Comparison of ENCODE assay signal across 8 cellular contexts in genomic region chr14:64880382-64881121, GRCh38. TPM values are rescaled to one million over a fixed set of nuclear protein-coding genes. Genes with fewer than 3 reads are reported as not detected.
DNase-seq lines count a peak whose midpoint lies in the region; ATAC-seq lines count a peak whose summit lies in the region.

No MANE protein-coding gene starts in this region.

- DNase-seq in GM23248: peak; percentile 6
- DNase-seq in NCI-H510A (lab: John Stamatoyannopoulos, UW): peak; percentile 65
- peak; percentile 84 for DNase-seq in activated CD8-positive, alpha-beta memory T cell treated with anti-CD3 and anti-CD28 coated beads for 24 hours
- DNase-seq in myocyte (ENCODE audit: low read depth): peak; percentile 3
- peak; percentile 14 to 27 for DNase-seq in stimulated activated CD8-positive, alpha-beta memory T cell treated with anti-CD3 and anti-CD28 coated beads, Interleukin-7, amount 100 ng/mL, for 48 hours (ENCODE audit: extremely low read depth in 1 of 2, low read depth in 1 of 2)

- WGBS in GM23248 (ENCODE audit: low coverage in 1 of 2, low lambda C conversion rate in 2 of 2, missing lambda C conversion rate in 2 of 2), 2 experiments: 8 to 17% methylated on average over 26 to 42 of the region's 42 CpGs

- H3K9ac ChIP-seq in BLaER1: peak overlapping the region; percentile 57; the same call in 1 of the 2 replicates
- H3K9ac ChIP-seq in GM23248: no peak overlapping the region
- peak overlapping the region; percentile 42 for H3K9ac ChIP-seq in endocrine pancreas (ENCODE audit: control insufficient read depth, insufficient read depth, low read length)

- H3K4me3 ChIP-seq in BLaER1 (peak overlapping the region; percentile 75), GM23248 (peak overlapping the region; percentile 33), endocrine pancreas (ENCODE audit: control insufficient read depth, insufficient read depth, low read length) (peak overlapping the region; percentile 78)

- H2AFZ ChIP-seq in GM23248: no peak overlapping the region

- H3K4me1 ChIP-seq in BLaER1 (peaks cover 6% of the 10 kb centered on the region; the same call in 1 of the 2 replicates), GM23248 (ENCODE audit: insufficient read depth) (no peaks in the 10 kb centered on the region), endocrine pancreas (ENCODE audit: control insufficient read depth, insufficient read depth, low read length) (peaks cover 15% of the 10 kb centered on the region)

- H3K9me3 ChIP-seq in BLaER1 (no peaks in the 10 kb centered on the region), GM23248 (ENCODE audit: low read depth) (no peaks in the 10 kb centered on the region), endocrine pancreas (ENCODE audit: control insufficient read depth, low read length) (no peaks in the 10 kb centered on the region)

- H4K20me1 ChIP-seq in BLaER1 (no peaks in the 10 kb centered on the region; the same call in 1 of the 2 replicates), GM23248 (ENCODE audit: insufficient read depth) (no peaks in the 10 kb centered on the region)

- H3K27me3 ChIP-seq in BLaER1 (peaks cover 49% of the 10 kb centered on the region), GM23248 (replicated peaks; ENCODE audit: insufficient read depth) (peaks cover 93% of the 10 kb centered on the region), endocrine pancreas (ENCODE audit: control insufficient read depth, insufficient read depth, low read length) (no peaks in the 10 kb centered on the region)

- in situ Hi-C loops in GM23248 (cut with MboI): loop anchor here (10.0 kb wide), 1 partner anchor 206 kb away; no protein-coding TSS in a partner anchor

- no peaks in the 10 kb centered on the region for H3F3A ChIP-seq in GM23248 (ENCODE audit: insufficient read depth)

- H3K9me2 ChIP-seq in GM23248 (ENCODE audit: insufficient read depth): no peaks in the 10 kb centered on the region

- ATAC-seq in GM18873 (IDR thresholded peaks at IDR 0.05; ENCODE audit: low FRiP score, unreplicated experiment): no peak

- no peak overlapping the region for H3K27ac ChIP-seq in BLaER1
- no peak overlapping the region for H3K27ac ChIP-seq in GM23248

- H3K36me3 ChIP-seq in BLaER1: no peaks in the 10 kb centered on the region
- H3K36me3 ChIP-seq in GM23248 (ENCODE audit: low read depth): no peaks in the 10 kb centered on the region
- H3K36me3 ChIP-seq in endocrine pancreas (ENCODE audit: control insufficient read depth, insufficient read depth, low read length): no peaks in the 10 kb centered on the region

- H3K4me2 ChIP-seq in BLaER1 (peak overlapping the region; percentile 97), GM23248 (ENCODE audit: unreplicated experiment) (no peak overlapping the region)

- no peaks in the 10 kb centered on the region for H3K79me2 ChIP-seq in GM23248 (ENCODE audit: insufficient read depth)

RNA-seq across cellular contexts. Expression of gene SPTB, which starts 0.8 kb away (rescaled TPM):
- 0.11 and 0.51 TPM in 2 replicates for total RNA-seq in GM23248 (2014; rRNA removed; shearing (Covaris generic))
- polyA plus RNA-seq in GM23248 (2016; fragmentation: Nextera tagmentation; extraction: Ambion mirVana): 0.06 TPM in 1 of 2 replicates, not detected in the other
- total RNA-seq in myocyte: 4.3 and 4.6 TPM in 2 replicates
- 1.3 TPM for polyA plus RNA-seq in myocyte (2012)

RNA-seq across cellular contexts. Expression of gene CHURC1, which starts 33.7 kb away (rescaled TPM):
- total RNA-seq in GM23248 (2014; rRNA removed; shearing (Covaris generic)): 69.1 and 74.5 TPM in 2 replicates
- polyA plus RNA-seq in GM23248 (2016; fragmentation: Nextera tagmentation; extraction: Ambion mirVana): 152 and 162 TPM in 2 replicates
- total RNA-seq in myocyte: 41.3 and 55.0 TPM in 2 replicates
- polyA plus RNA-seq in myocyte (2012): 55.7 TPM

Comparison
In these comparisons a context has a peak if more than half of its experiments do, and no peak if none do; other contexts are left out.
1. DNase-seq: peak in every context shown above with its lines; median percentile 84 in activated CD8-positive, alpha-beta memory T cell treated with anti-CD3 and anti-CD28 coated beads for 24 hours; 65 in NCI-H510A; 20 in stimulated activated CD8-positive, alpha-beta memory T cell treated with anti-CD3 and anti-CD28 coated beads, Interleukin-7, amount 100 ng/mL, for 48 hours; 6 in GM23248; 3 in myocyte.